30 cellular contexts compared by ENCODE assay signal in genomic region chr16:89621136-89621697, GRCh38. TPM values are rescaled to one million over a fixed set of nuclear protein-coding genes. Genes with fewer than 3 reads are reported as not detected.
"Had no signal": no experiment of that assay in that cellular context is flagged by ENCODE, and none has a peak within 500 bp of the region (broad histone marks: within the 10 kb centered on the region; RNA-seq: fewer than 3 reads in every experiment).

No MANE protein-coding gene starts in this region.

- DNase-seq: activated CD4-positive, alpha-beta memory T cell treated with anti-CD3 and anti-CD28 coated beads for 36 hours; activated CD4-positive, alpha-beta T cell treated with anti-CD3 and anti-CD28 coated beads for 36 hours; activated CD4-positive, alpha-beta T cell treated with anti-CD3 and anti-CD28 coated beads, Interleukin-2, amount 50 U/mL, for 1 hour; activated CD8-positive, alpha-beta memory T cell treated with anti-CD3 and anti-CD28 coated beads, Interleukin-2, amount 50 U/mL, for 4 hours; activated gamma-delta T cell treated with Interleukin-2 at 50 U/mL for 16 hours; activated naive CD4-positive, alpha-beta T cell treated with anti-CD3 and anti-CD28 coated beads, Interleukin-2, amount 10 ng/mL, durations not matched to agents 7 days and 5 days; activated naive CD8-positive, alpha-beta T cell treated with anti-CD3 and anti-CD28 coated beads, Interleukin-2, amount 50 U/mL, for 24 hours; activated T-cell treated with anti-CD3 and anti-CD28 coated beads for 4 hours; activated T-cell treated with anti-CD3 and anti-CD28 coated beads, Interleukin-2, amount 50 U/mL, for 4 hours; aorta; brain microvascular endothelial cell; central memory CD4-positive, alpha-beta T cell; NCI-H1048; NCI-H1105 treated with DMSO at 0.1 percent for 48 hours; NCI-H1436 treated with DMSO at 0.1 percent for 48 hours; NCI-H1694 treated with DMSO at 0.1 percent for 48 hours; NCI-H2029; NCI-H345; NCI-H524 treated with DMSO at 0.1 percent for 48 hours; NK-92 treated with Interleukin-12 subunit alpha and Interleukin-12 subunit beta, amount 100 ng/mL, for 24 hours; PC-3; Peyer's patch; Right ventricle myocardium superior; RPMI8226 had no signal

- H3K4me3 ChIP-seq: Peyer's patch had no signal

- H3K9me3 ChIP-seq: Peyer's patch had no signal

- H3K9me3 Mint-ChIP-seq: activated naive CD8-positive, alpha-beta T cell treated with anti-CD3 and anti-CD28 coated beads, Interleukin-2, amount 50 U/mL, for 24 hours; activated T-cell treated with anti-CD3 and anti-CD28 coated beads, Interleukin-2, amount 50 U/mL, for 4 hours had no signal

- FAIRE-seq: TTC549 had no signal

- H3K27me3 ChIP-seq: brain microvascular endothelial cell, Peyer's patch had no signal

- H3K36me3 ChIP-seq: brain microvascular endothelial cell, Peyer's patch had no signal

- H3K27ac ChIP-seq: brain microvascular endothelial cell, Peyer's patch had no signal

- H3K4me3 Mint-ChIP-seq: activated CD4-positive, alpha-beta memory T cell treated with anti-CD3 and anti-CD28 coated beads for 36 hours; activated CD4-positive, alpha-beta T cell treated with anti-CD3 and anti-CD28 coated beads for 36 hours; activated naive CD4-positive, alpha-beta T cell treated with anti-CD3 and anti-CD28 coated beads, Interleukin-2, amount 10 ng/mL, durations not matched to agents 7 days and 5 days; activated naive CD8-positive, alpha-beta T cell; activated naive CD8-positive, alpha-beta T cell treated with anti-CD3 and anti-CD28 coated beads, Interleukin-2, amount 50 U/mL, for 24 hours; activated T-cell treated with anti-CD3 and anti-CD28 coated beads, Interleukin-2, amount 50 U/mL, for 4 hours; activated T-helper 1 cell treated with anti-CD3 and anti-CD28 coated beads, Interleukin-12 subunit alpha, Interleukin-12 subunit beta, Interleukin-2, Interleukin-4 antibody, amounts not matched to agents 30 ng/mL and 10 ng/mL and 1 ng/mL, durations not matched to agents 14 hours and 24 hours and 36 hours; T-helper 1 cell treated with Interleukin-12 subunit alpha and Interleukin-12 subunit beta and Interleukin-4 antibody, amounts not matched to agents 30 μg/mL and 1 μg/mL, for 36 hours; T-helper 2 cell treated with Interferon-gamma antibody and Interleukin-4, amounts not matched to agents 5 μg/mL and 100 μg/mL, for 36 hours had no signal

- H3K27ac Mint-ChIP-seq: activated CD4-positive, alpha-beta memory T cell treated with anti-CD3 and anti-CD28 coated beads for 36 hours; activated CD4-positive, alpha-beta T cell treated with anti-CD3 and anti-CD28 coated beads for 36 hours; activated naive CD4-positive, alpha-beta T cell treated with anti-CD3 and anti-CD28 coated beads, Interleukin-2, amount 10 ng/mL, durations not matched to agents 7 days and 5 days; activated naive CD8-positive, alpha-beta T cell; activated naive CD8-positive, alpha-beta T cell treated with anti-CD3 and anti-CD28 coated beads, Interleukin-2, amount 50 U/mL, for 24 hours; activated T-helper 1 cell treated with anti-CD3 and anti-CD28 coated beads, Interleukin-12 subunit alpha, Interleukin-12 subunit beta, Interleukin-2, Interleukin-4 antibody, amounts not matched to agents 30 ng/mL and 10 ng/mL and 1 ng/mL, durations not matched to agents 14 hours and 24 hours and 36 hours; T-helper 1 cell treated with Interleukin-12 subunit alpha and Interleukin-12 subunit beta and Interleukin-4 antibody, amounts not matched to agents 30 μg/mL and 1 μg/mL, for 36 hours; T-helper 2 cell treated with Interferon-gamma antibody and Interleukin-4, amounts not matched to agents 5 μg/mL and 100 μg/mL, for 36 hours had no signal

- ATAC-seq: activated CD4-positive, alpha-beta T cell treated with anti-CD3 and anti-CD28 coated beads for 36 hours; activated CD4-positive, CD25-positive, alpha-beta regulatory T cell treated with anti-CD3 and anti-CD28 coated beads, Interleukin-2, amount 50 U/mL, for 24 hours; activated naive CD8-positive, alpha-beta T cell treated with anti-CD3 and anti-CD28 coated beads, Interleukin-2, amount 50 U/mL, for 24 hours; activated T-cell treated with anti-CD3 and anti-CD28 coated beads, Interleukin-2, amount 50 U/mL, for 4 hours; PC-3 had no signal

- H3K36me3 Mint-ChIP-seq: activated CD4-positive, alpha-beta memory T cell treated with anti-CD3 and anti-CD28 coated beads for 36 hours; activated naive CD8-positive, alpha-beta T cell had no signal

RNA-seq across cellular contexts. Expression of gene DPEP1, which starts 7.8 kb away (rescaled TPM):
- total RNA-seq: activated CD4-positive, alpha-beta memory T cell treated with anti-CD3 and anti-CD28 coated beads for 36 hours; activated CD4-positive, alpha-beta T cell treated with anti-CD3 and anti-CD28 coated beads for 36 hours; activated T-cell treated with anti-CD3 and anti-CD28 coated beads, Interleukin-2, amount 50 U/mL, for 4 hours; activated T-helper 1 cell treated with anti-CD3 and anti-CD28 coated beads, Interleukin-12 subunit alpha, Interleukin-12 subunit beta, Interleukin-2, Interleukin-4 antibody, amounts not matched to agents 30 ng/mL and 10 ng/mL and 1 ng/mL, durations not matched to agents 14 hours and 24 hours and 36 hours; aorta; PC-3; Right ventricle myocardium superior had no signal

RNA-seq across cellular contexts. Expression of gene CPNE7, which starts 45.7 kb away (rescaled TPM):
- total RNA-seq: Right ventricle myocardium superior had no signal
